ENCODE assay signal across 10 cellular contexts in genomic region chr9:109912726-109913460, GRCh38.
A peak's percentile ranks its signal among the peaks of the same experiment; 100 is the strongest.
DNase-seq lines count a peak whose midpoint lies in the region; ATAC-seq, FAIRE-seq and TF ChIP-seq lines count a peak whose summit lies in the region.
"Had no signal": no experiment of that assay in that cellular context is flagged by ENCODE, and none has a peak within 500 bp of the region (broad histone marks: within the 10 kb centered on the region; RNA-seq: fewer than 3 reads in every experiment).

No MANE protein-coding gene starts in this region.

- intact Hi-C loops in CD4-positive, alpha-beta T cell (cut with DNase I, micrococcal nuclease): no loop called here

- CTCF ChIA-PET in CD4-positive, alpha-beta T cell (lab: Charles Lee): interaction anchor here (0.9 kb wide), 1 partner anchor 10 kb away, joined by 5 read pairs; no protein-coding TSS in a partner anchor

- no peak overlapping the region for H3K27ac ChIP-seq in CD4-positive, alpha-beta T cell (ENCODE audit: low read depth, low read length)
- H3K27ac ChIP-seq: WERI-Rb-1 had no signal

- peak; percentile 48 for FAIRE-seq in GM19239 (lab: Jason Lieb, UNC)

- POLR2A ChIA-PET in CD4-positive, alpha-beta T cell (lab: Charles Lee): no interaction called here

- no peaks in the 10 kb centered on the region for H3K27me3 ChIP-seq in CD4-positive, alpha-beta T cell (ENCODE audit: control insufficient read depth, insufficient read depth, low read length)

- H3K4me3 ChIP-seq in epithelial cell of esophagus (ENCODE audit: low read length): no peak overlapping the region

- H3K27ac Mint-ChIP-seq in stimulated activated naive B cell treated with anti-CD40 and anti-IgM and Interleukin-4, amounts not matched to agents 10 μg/mL and 1 μg/mL and 100 μg/mL, for 72 hours: no peak overlapping the region
- H3K27ac Mint-ChIP-seq in CD4-positive, alpha-beta T cell: no peak overlapping the region
- H3K27ac Mint-ChIP-seq: activated naive CD8-positive, alpha-beta T cell treated with anti-CD3 and anti-CD28 coated beads, Interleukin-2, amount 10 ng/mL, durations not matched to agents 7 days and 5 days had no signal

- TF ChIP-seq CTCF in epithelial cell of esophagus (IDR thresholded peaks at IDR 0.05; ENCODE audit: insufficient read depth, low read depth, low read length, missing control alignments): no peak
- TF ChIP-seq CTCF in CD4-positive, alpha-beta T cell (IDR thresholded peaks at IDR 0.05): no peak

- H3K9me3 ChIP-seq in CD4-positive, alpha-beta T cell (ENCODE audit: control insufficient read depth, low read length): no peaks in the 10 kb centered on the region

- no peak for DNase-seq in GM19239 (ENCODE audit: insufficient read length, low spot score)
- DNase-seq in epithelial cell of esophagus (ENCODE audit: low read depth): peak; percentile 39
- no peak for DNase-seq in stimulated activated naive B cell treated with anti-CD40 and anti-IgM and Interleukin-4, amounts not matched to agents 10 μg/mL and 1 μg/mL and 100 μg/mL, for 72 hours
- no peak for DNase-seq in NCI-H345 treated with DMSO at 0.1 percent for 48 hours (lab: John Stamatoyannopoulos, UW; ENCODE audit: unreplicated experiment)
- no peak for DNase-seq in CD4-positive, alpha-beta T cell
- DNase-seq in NCI-H128 (lab: John Stamatoyannopoulos, UW; ENCODE audit: unreplicated experiment): no peak
- DNase-seq: activated naive CD8-positive, alpha-beta T cell treated with anti-CD3 and anti-CD28 coated beads, Interleukin-2, amount 10 ng/mL, durations not matched to agents 7 days and 5 days; NCI-H1436 treated with DMSO at 0.1 percent for 48 hours; WERI-Rb-1 had no signal

- peaks cover 33 to 42% of the 10 kb centered on the region in 2 donors for H3K4me1 Mint-ChIP-seq in stimulated activated naive B cell treated with anti-CD40 and anti-IgM and Interleukin-4, amounts not matched to agents 10 μg/mL and 1 μg/mL and 100 μg/mL, for 72 hours
- H3K4me1 Mint-ChIP-seq in CD4-positive, alpha-beta T cell (ENCODE audit: low read depth): peaks cover 10% of the 10 kb centered on the region

- ATAC-seq in HG03175 (IDR thresholded peaks at IDR 0.05; ENCODE audit: unreplicated experiment): peak; percentile 36
- no peak for ATAC-seq in stimulated activated naive B cell treated with anti-CD40 and anti-IgM and Interleukin-4, amounts not matched to agents 10 μg/mL and 1 μg/mL and 100 μg/mL, for 72 hours (replicated peaks)
- no peak for ATAC-seq in CD4-positive, alpha-beta T cell (ENCODE audit: poor library complexity)

- H3K9me3 Mint-ChIP-seq in stimulated activated naive B cell treated with anti-CD40 and anti-IgM and Interleukin-4, amounts not matched to agents 10 μg/mL and 1 μg/mL and 100 μg/mL, for 72 hours: no peaks in the 10 kb centered on the region
- no peaks in the 10 kb centered on the region for H3K9me3 Mint-ChIP-seq in CD4-positive, alpha-beta T cell
- H3K9me3 Mint-ChIP-seq: activated naive CD8-positive, alpha-beta T cell treated with anti-CD3 and anti-CD28 coated beads, Interleukin-2, amount 10 ng/mL, durations not matched to agents 7 days and 5 days had no signal

- H3K27me3 Mint-ChIP-seq in stimulated activated naive B cell treated with anti-CD40 and anti-IgM and Interleukin-4, amounts not matched to agents 10 μg/mL and 1 μg/mL and 100 μg/mL, for 72 hours: no peaks in the 10 kb centered on the region
- no peaks in the 10 kb centered on the region for H3K27me3 Mint-ChIP-seq in CD4-positive, alpha-beta T cell

- peak overlapping the region; percentile 36 to 37 for H3K4me3 Mint-ChIP-seq in stimulated activated naive B cell treated with anti-CD40 and anti-IgM and Interleukin-4, amounts not matched to agents 10 μg/mL and 1 μg/mL and 100 μg/mL, for 72 hours
- H3K4me3 Mint-ChIP-seq in CD4-positive, alpha-beta T cell: no peak overlapping the region
- H3K4me3 Mint-ChIP-seq: activated naive CD8-positive, alpha-beta T cell treated with anti-CD3 and anti-CD28 coated beads, Interleukin-2, amount 10 ng/mL, durations not matched to agents 7 days and 5 days had no signal

- H3K36me3 Mint-ChIP-seq in stimulated activated naive B cell treated with anti-CD40 and anti-IgM and Interleukin-4, amounts not matched to agents 10 μg/mL and 1 μg/mL and 100 μg/mL, for 72 hours: peaks cover 0 to 5% of the 10 kb centered on the region in 2 donors
- H3K36me3 Mint-ChIP-seq in CD4-positive, alpha-beta T cell (ENCODE audit: low read depth): no peaks in the 10 kb centered on the region
- H3K36me3 Mint-ChIP-seq: activated naive CD8-positive, alpha-beta T cell treated with anti-CD3 and anti-CD28 coated beads, Interleukin-2, amount 10 ng/mL, durations not matched to agents 7 days and 5 days had no signal
